8 cellular contexts compared by ENCODE assay signal in genomic region chr11:3408722-3409121, GRCh38. TPM values are rescaled to one million over a fixed set of nuclear protein-coding genes. Genes with fewer than 3 reads are reported as not detected.
A peak's percentile ranks its signal among the peaks of the same experiment; 100 is the strongest.
DNase-seq lines count a peak whose midpoint lies in the region; ATAC-seq, FAIRE-seq and TF ChIP-seq lines count a peak whose summit lies in the region.
"Not testable (repeated sequence)": the region's sequence is repeated elsewhere in the genome, so short reads cannot be mapped to it uniquely, and the experiment has no call there.

No MANE protein-coding gene starts in this region.

- not testable (repeated sequence) for H3K36me3 ChIP-seq in keratinocyte (ENCODE audit: control insufficient read depth in 2 of 2, extremely low read depth in 1 of 2, insufficient read depth in 2 of 2, low read length in 2 of 2); gastrocnemius medialis; upper lobe of right lung

- not testable (repeated sequence) for H3K27ac ChIP-seq in keratinocyte (ENCODE audit: control insufficient read depth, insufficient read depth, low read length); gastrocnemius medialis; upper lobe of right lung

- H3K4me2 ChIP-seq in keratinocyte (ENCODE audit: control insufficient read depth, extremely low read depth, insufficient read depth, low read depth, low read length), result not testable (repeated sequence)

- not testable (repeated sequence) for H2AFZ ChIP-seq in keratinocyte (ENCODE audit: control insufficient read depth, low read length)

- H3K9ac ChIP-seq in keratinocyte (ENCODE audit: control insufficient read depth, extremely low read depth, insufficient read depth, low read length), result not testable (repeated sequence)

- intact Hi-C loops in gastrocnemius medialis (cut with DNase I; ENCODE audit: low total_unique reads); upper lobe of right lung (cut with DNase I): not testable (repeated sequence)

- TF ChIP-seq CTCF in NB4 (IDR thresholded peaks at IDR 0.05; ENCODE audit: low read depth, low read length) (peak; percentile 70), keratinocyte (optimal IDR thresholded peaks at IDR 0.05 in 1 of 3, IDR thresholded peaks at IDR 0.05 in 1 of 3, conservative IDR thresholded peaks at IDR 0.05 in 1 of 3; ENCODE audit: extremely low read depth in 1 of 3, insufficient read depth in 2 of 3, low read length in 3 of 3) (peak; percentile 57 to 83 (median 73)), gastrocnemius medialis (IDR thresholded peaks at IDR 0.05 in 4 of 5, conservative IDR thresholded peaks at IDR 0.05 in 1 of 5) (peak; percentile 38 to 65 (median 46)), upper lobe of right lung (IDR thresholded peaks at IDR 0.05) (peak; percentile 73)

- in situ Hi-C loops in gastrocnemius medialis (cut with MboI; ENCODE audit: low sequenced_read_pairs in 4 of 4), result loop anchor here in 1 of 4 donors (25.0 kb wide), 1 partner anchor 171 kb away; the partner anchor contains the start of gene MRGPRE

- not testable (repeated sequence) for H3K27me3 ChIP-seq in keratinocyte (ENCODE audit: control insufficient read depth, extremely low read depth, insufficient read depth, low read length); upper lobe of right lung
- H3K27me3 ChIP-seq in gastrocnemius medialis, result peaks cover 0 to 12% (median 0%) of the 10 kb centered on the region in 3 donors

- H3K4me1 ChIP-seq in keratinocyte (ENCODE audit: control insufficient read depth, extremely low read depth, insufficient read depth, low read length); gastrocnemius medialis; upper lobe of right lung: not testable (repeated sequence)

- H3K4me3 ChIP-seq in NB4 (ENCODE audit: low read depth, low read length); keratinocyte (ENCODE audit: control insufficient read depth in 2 of 3, extremely low read depth in 1 of 3, insufficient read depth in 2 of 3, low read depth in 1 of 3, low read length in 3 of 3); gastrocnemius medialis; upper lobe of right lung: not testable (repeated sequence)

- FAIRE-seq in keratinocyte (lab: Jason Lieb, UNC), result not testable (repeated sequence)

- ATAC-seq in gastrocnemius medialis, upper lobe of right lung: not testable (repeated sequence)

- H3K9me1 ChIP-seq in keratinocyte (ENCODE audit: control insufficient read depth, extremely low read depth, insufficient read depth, low read length), result not testable (repeated sequence)

- not testable (repeated sequence) for H3K9me3 ChIP-seq in keratinocyte (ENCODE audit: control insufficient read depth, low read depth, low read length); gastrocnemius medialis; upper lobe of right lung

- not testable (repeated sequence) for H4K20me1 ChIP-seq in keratinocyte (ENCODE audit: control insufficient read depth, extremely low read depth, insufficient read depth, low read length)

- DNase-seq in GM04504 (ENCODE audit: low read depth) (peak; percentile 34), NB4 (ENCODE audit: low read depth) (peak; percentile 78), SHP77 (lab: John Stamatoyannopoulos, UW) (peak; percentile 37 to 55), activated T-cell treated with anti-CD3 and anti-CD28 coated beads for 1 hour (ENCODE audit: low read depth) (peak; percentile 75), dermis microvascular lymphatic vessel endothelial cell (ENCODE audit: low read depth in 2 of 2) (peak; percentile 40 to 70), gastrocnemius medialis (peak in 1 of 2 donors; percentile 43), upper lobe of right lung (peak; percentile 86)
- not testable (repeated sequence) for DNase-seq in keratinocyte (ENCODE audit: low read depth, low spot score)

- not testable (repeated sequence) for TF ChIP-seq POLR2A in NB4 (IDR thresholded peaks at IDR 0.05; ENCODE audit: extremely low read depth, insufficient read length); gastrocnemius medialis (IDR thresholded peaks at IDR 0.05)

- dilution Hi-C loops in keratinocyte (cut with MboI; ENCODE audit: extremely low pct_ligation_motif_present, low sequenced_read_pairs), result not testable (repeated sequence)

- not testable (repeated sequence) for H3K79me2 ChIP-seq in keratinocyte (ENCODE audit: control insufficient read depth, insufficient read depth, low read length)

RNA-seq across cellular contexts. Expression of gene ZNF195, which starts 29.8 kb away (rescaled TPM):
- total RNA-seq in dermis microvascular lymphatic vessel endothelial cell (13.5 and 19.8 TPM in 2 replicates), gastrocnemius medialis (10 to 100 TPM in 2 of 4 donors, 1 to 10 TPM in 2; 4.8 to 23.4 (median 8.3) TPM), upper lobe of right lung (20.0 TPM)
- polyA plus RNA-seq in keratinocyte, result 19.2 to 27.4 TPM (median 19.2 TPM) in 3 replicates
- 8.4 TPM for polyA plus RNA-seq in keratinocyte (2011; ENCODE audit: low read depth)
- 8.1 and 16.1 TPM in 2 replicates for polyA plus RNA-seq in keratinocyte (2011; cell fraction: cytosol; rRNA removed)
- 46.3 and 56.0 TPM in 2 replicates for polyA plus RNA-seq in keratinocyte (2011; cell fraction: nucleus; rRNA removed)
- 13.5 and 14.1 TPM in 2 replicates for polyA plus RNA-seq in keratinocyte (2012; ENCODE audit: low replicate concordance)
- 18.0 to 28.2 TPM (median 24.4 TPM) in 3 replicates for polyA minus RNA-seq in keratinocyte
- polyA minus RNA-seq in keratinocyte (2011; cell fraction: cytosol; rRNA and poly(A)+ RNA removed), result 12.7 TPM
- 37.5 and 47.9 TPM in 2 replicates for polyA minus RNA-seq in keratinocyte (2011; cell fraction: nucleus; rRNA and poly(A)+ RNA removed)
